Comparison of ENCODE assay signal across 1 cellular context in the genomic region with DNA sequence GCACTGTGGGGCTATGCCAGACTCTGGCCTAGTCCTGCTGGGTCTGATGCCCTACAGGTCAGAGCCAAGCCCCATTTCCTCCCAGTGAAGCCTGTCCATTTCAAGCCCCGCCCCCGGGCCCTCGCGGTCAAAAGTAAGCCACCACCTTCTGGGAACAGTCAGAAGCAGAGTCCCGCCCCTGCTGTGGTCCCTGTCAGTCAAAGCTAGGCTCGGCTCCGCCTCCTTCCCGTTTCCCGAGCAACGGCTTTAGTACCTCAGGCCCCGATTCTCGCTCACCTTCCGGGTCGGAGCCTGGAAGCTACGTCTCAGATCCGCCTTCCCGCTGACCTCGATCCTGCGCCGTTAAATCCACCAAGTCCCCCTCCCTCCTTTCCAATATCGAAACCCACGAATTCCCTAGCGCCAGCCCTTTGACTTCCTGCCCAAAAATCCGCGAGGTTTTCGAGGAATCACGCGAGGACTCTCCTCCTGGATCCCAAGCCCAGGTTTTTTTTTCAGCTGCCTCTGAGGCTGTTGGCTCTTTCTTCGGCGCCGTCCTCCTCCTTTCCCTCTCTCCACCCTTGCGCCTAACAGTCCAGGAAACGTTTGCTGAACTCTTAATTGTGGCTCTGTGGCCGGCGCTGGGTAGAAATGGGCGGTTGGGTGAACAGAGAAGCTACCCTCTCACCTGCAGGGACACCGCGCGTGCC.
TF ChIP-seq lines count a peak whose summit lies in the region.

No MANE protein-coding gene starts in this region.

TF ChIP-seq in K562, 482 proteins besides CTCF, POLR2A, EP300 and RAD21 (continues in another document):
- TF ChIP-seq, protein P1, sequence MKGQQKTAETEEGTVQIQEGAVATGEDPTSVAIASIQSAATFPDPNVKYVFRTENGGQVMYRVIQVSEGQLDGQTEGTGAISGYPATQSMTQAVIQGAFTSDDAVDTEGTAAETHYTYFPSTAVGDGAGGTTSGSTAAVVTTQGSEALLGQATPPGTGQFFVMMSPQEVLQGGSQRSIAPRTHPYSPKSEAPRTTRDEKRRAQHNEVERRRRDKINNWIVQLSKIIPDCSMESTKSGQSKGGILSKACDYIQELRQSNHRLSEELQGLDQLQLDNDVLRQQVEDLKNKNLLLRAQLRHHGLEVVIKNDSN (CRISPR knock-in tag; IDR thresholded peaks at IDR 0.05) = no peak
- TF ChIP-seq ZNF12 (CRISPR knock-in tag; IDR thresholded peaks at IDR 0.05) (no peak), NONO (IDR thresholded peaks at IDR 0.05; ENCODE audit: low read depth in 2 of 2, low read length in 1 of 2) (no peak), TAL1 (IDR thresholded peaks at IDR 0.05) (no peak), RB1 (IDR thresholded peaks at IDR 0.05; ENCODE audit: low read depth) (no peak), BDP1 (IDR thresholded peaks at IDR 0.05; ENCODE audit: insufficient read depth, insufficient read length) (no peak), CHD4 (IDR thresholded peaks at IDR 0.05; ENCODE audit: insufficient read depth, insufficient replicate concordance, low read depth, low read length, poor library complexity, severe bottlenecking) (no peak), BRD4 (IDR thresholded peaks at IDR 0.05) (no peak), PATZ1 (CRISPR knock-in tag; IDR thresholded peaks at IDR 0.05; ENCODE audit: borderline replicate concordance) (no peak), ZBTB17 (CRISPR knock-in tag; IDR thresholded peaks at IDR 0.05) (no peak), SIN3A (IDR thresholded peaks at IDR 0.05; ENCODE audit: borderline replicate concordance in 2 of 2, control insufficient read depth in 1 of 2, low read depth in 2 of 2, low read length in 2 of 2) (no peak), NRF1 (conservative IDR thresholded peaks at IDR 0.05 in 1 of 2, IDR thresholded peaks at IDR 0.05 in 1 of 2) (peak; percentile 63 to 72), ZBTB26 (CRISPR knock-in tag; IDR thresholded peaks at IDR 0.05) (no peak), PPARD (CRISPR knock-in tag; IDR thresholded peaks at IDR 0.05) (no peak), DDX20 (tag; IDR thresholded peaks at IDR 0.05; ENCODE audit: low read depth) (no peak), ADNP (tag; IDR thresholded peaks at IDR 0.05) (no peak), ZNF24 (IDR thresholded peaks at IDR 0.05) (no peak), NFYB (IDR thresholded peaks at IDR 0.05; ENCODE audit: extremely low read depth, insufficient read length) (no peak), ZNF146 (CRISPR knock-in tag; IDR thresholded peaks at IDR 0.05; ENCODE audit: unreplicated experiment) (no peak), PTRF (tag; IDR thresholded peaks at IDR 0.05) (no peak), NCOA4 (IDR thresholded peaks at IDR 0.05; ENCODE audit: partially characterized antibody) (no peak), POLR3A (IDR thresholded peaks at IDR 0.05; ENCODE audit: borderline replicate concordance, extremely low read depth, insufficient read depth, insufficient read length) (no peak), PYGO2 (tag; IDR thresholded peaks at IDR 0.05) (no peak), ID3 (CRISPR knock-in tag; IDR thresholded peaks at IDR 0.05) (no peak), ID3 (tag; IDR thresholded peaks at IDR 0.05) (no peak), SIRT6 (IDR thresholded peaks at IDR 0.05; ENCODE audit: low read depth, low read length) (no peak), KLF6 (CRISPR knock-in tag; IDR thresholded peaks at IDR 0.05; ENCODE audit: borderline replicate concordance) (no peak), ATF2 (CRISPR knock-in tag; IDR thresholded peaks at IDR 0.05) (no peak), SRSF7 (optimal IDR thresholded peaks at IDR 0.05; ENCODE audit: low read depth, low read length) (no peak), COPS2 (conservative IDR thresholded peaks at IDR 0.05) (no peak), POLR3G (IDR thresholded peaks at IDR 0.05; ENCODE audit: extremely low read depth, insufficient read length, insufficient replicate concordance) (no peak), SETDB1 (IDR thresholded peaks at IDR 0.05; ENCODE audit: low read length) (no peak), PRMT5 (CRISPR knock-in tag; IDR thresholded peaks at IDR 0.05) (no peak), ZNF324 (CRISPR knock-in tag; IDR thresholded peaks at IDR 0.05) (no peak), MXD1 (CRISPR knock-in tag; IDR thresholded peaks at IDR 0.05; ENCODE audit: borderline replicate concordance, poor library complexity, severe bottlenecking) (no peak), EGR1 (conservative IDR thresholded peaks at IDR 0.05) (0 out of 2 replicates have a peak, but pooled peaks have one; percentile 5), FOXJ2 (tag; IDR thresholded peaks at IDR 0.05) (no peak), ZBTB7A (IDR thresholded peaks at IDR 0.05; ENCODE audit: borderline replicate concordance, control insufficient read depth, low read depth, low read length) (no peak), CAMTA2 (CRISPR knock-in tag; conservative IDR thresholded peaks at IDR 0.05) (no peak), HLTF (IDR thresholded peaks at IDR 0.05) (no peak)
- TF ChIP-seq, protein P2, sequence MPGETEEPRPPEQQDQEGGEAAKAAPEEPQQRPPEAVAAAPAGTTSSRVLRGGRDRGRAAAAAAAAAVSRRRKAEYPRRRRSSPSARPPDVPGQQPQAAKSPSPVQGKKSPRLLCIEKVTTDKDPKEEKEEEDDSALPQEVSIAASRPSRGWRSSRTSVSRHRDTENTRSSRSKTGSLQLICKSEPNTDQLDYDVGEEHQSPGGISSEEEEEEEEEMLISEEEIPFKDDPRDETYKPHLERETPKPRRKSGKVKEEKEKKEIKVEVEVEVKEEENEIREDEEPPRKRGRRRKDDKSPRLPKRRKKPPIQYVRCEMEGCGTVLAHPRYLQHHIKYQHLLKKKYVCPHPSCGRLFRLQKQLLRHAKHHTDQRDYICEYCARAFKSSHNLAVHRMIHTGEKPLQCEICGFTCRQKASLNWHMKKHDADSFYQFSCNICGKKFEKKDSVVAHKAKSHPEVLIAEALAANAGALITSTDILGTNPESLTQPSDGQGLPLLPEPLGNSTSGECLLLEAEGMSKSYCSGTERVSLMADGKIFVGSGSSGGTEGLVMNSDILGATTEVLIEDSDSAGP (CRISPR knock-in tag; IDR thresholded peaks at IDR 0.05) = no peak
- TF ChIP-seq, protein P3, sequence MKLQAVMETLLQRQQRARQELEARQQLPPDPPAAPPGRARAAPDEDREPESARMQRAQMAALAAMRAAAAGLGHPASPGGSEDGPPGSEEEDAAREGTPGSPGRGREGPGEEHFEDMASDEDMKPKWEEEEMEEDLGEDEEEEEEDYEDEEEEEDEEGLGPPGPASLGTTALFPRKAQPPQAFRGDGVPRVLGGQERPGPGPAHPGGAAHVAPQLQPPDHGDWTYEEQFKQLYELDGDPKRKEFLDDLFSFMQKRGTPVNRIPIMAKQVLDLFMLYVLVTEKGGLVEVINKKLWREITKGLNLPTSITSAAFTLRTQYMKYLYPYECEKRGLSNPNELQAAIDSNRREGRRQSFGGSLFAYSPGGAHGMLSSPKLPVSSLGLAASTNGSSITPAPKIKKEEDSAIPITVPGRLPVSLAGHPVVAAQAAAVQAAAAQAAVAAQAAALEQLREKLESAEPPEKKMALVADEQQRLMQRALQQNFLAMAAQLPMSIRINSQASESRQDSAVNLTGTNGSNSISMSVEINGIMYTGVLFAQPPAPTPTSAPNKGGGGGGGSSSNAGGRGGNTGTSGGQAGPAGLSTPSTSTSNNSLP (IDR thresholded peaks at IDR 0.05; ENCODE audit: borderline replicate concordance, low read depth, low read length) = no peak
- TF ChIP-seq, protein P4, sequence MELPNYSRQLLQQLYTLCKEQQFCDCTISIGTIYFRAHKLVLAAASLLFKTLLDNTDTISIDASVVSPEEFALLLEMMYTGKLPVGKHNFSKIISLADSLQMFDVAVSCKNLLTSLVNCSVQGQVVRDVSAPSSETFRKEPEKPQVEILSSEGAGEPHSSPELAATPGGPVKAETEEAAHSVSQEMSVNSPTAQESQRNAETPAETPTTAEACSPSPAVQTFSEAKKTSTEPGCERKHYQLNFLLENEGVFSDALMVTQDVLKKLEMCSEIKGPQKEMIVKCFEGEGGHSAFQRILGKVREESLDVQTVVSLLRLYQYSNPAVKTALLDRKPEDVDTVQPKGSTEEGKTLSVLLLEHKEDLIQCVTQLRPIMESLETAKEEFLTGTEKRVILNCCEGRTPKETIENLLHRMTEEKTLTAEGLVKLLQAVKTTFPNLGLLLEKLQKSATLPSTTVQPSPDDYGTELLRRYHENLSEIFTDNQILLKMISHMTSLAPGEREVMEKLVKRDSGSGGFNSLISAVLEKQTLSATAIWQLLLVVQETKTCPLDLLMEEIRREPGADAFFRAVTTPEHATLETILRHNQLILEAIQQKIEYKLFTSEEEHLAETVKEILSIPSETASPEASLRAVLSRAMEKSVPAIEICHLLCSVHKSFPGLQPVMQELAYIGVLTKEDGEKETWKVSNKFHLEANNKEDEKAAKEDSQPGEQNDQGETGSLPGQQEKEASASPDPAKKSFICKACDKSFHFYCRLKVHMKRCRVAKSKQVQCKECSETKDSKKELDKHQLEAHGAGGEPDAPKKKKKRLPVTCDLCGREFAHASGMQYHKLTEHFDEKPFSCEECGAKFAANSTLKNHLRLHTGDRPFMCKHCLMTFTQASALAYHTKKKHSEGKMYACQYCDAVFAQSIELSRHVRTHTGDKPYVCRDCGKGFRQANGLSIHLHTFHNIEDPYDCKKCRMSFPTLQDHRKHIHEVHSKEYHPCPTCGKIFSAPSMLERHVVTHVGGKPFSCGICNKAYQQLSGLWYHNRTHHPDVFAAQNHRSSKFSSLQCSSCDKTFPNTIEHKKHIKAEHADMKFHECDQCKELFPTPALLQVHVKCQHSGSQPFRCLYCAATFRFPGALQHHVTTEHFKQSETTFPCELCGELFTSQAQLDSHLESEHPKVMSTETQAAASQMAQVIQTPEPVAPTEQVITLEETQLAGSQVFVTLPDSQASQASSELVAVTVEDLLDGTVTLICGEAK (IDR thresholded peaks at IDR 0.05) = peak; percentile 59; the same call in 1 of the 2 replicates
- TF ChIP-seq, protein P4 (CRISPR knock-in tag; IDR thresholded peaks at IDR 0.05) = no peak
